Comparison of ENCODE assay signal across 9 cellular contexts in genomic region chr19:6423499-6424189, GRCh38. TPM values are rescaled to one million over a fixed set of nuclear protein-coding genes. Genes with fewer than 3 reads are reported as not detected.
DNase-seq lines count a peak whose midpoint lies in the region; ATAC-seq and TF ChIP-seq lines count a peak whose summit lies in the region.
"Had no signal": no experiment of that assay in that cellular context is flagged by ENCODE, and none has a peak within 500 bp of the region (broad histone marks: within the 10 kb centered on the region; RNA-seq: fewer than 3 reads in every experiment).

No MANE protein-coding gene starts in this region.

- H3K27me3 ChIP-seq in HUES48 (ENCODE audit: control insufficient read depth, insufficient read depth, low read length) (no peaks in the 10 kb centered on the region), fibroblast of lung (ENCODE audit: control insufficient read depth, insufficient read depth, low read length) (no peaks in the 10 kb centered on the region), neural progenitor cell (no peaks in the 10 kb centered on the region)

- H3K27ac Mint-ChIP-seq in activated CD8-positive, alpha-beta T cell treated with anti-CD3 and anti-CD28 coated beads for 36 hours, result peak overlapping the region; percentile 91
- H3K27ac Mint-ChIP-seq in neural progenitor cell, result peak overlapping the region; percentile 37

- CTCF ChIA-PET in activated CD8-positive, alpha-beta T cell treated with anti-CD3 and anti-CD28 coated beads for 36 hours (lab: Charles Lee), result interaction anchor here (1.3 kb wide), 1 partner anchor 58 kb away, joined by 4 read pairs; the partner anchor contains the start of gene DENND1C

- H2AFZ ChIP-seq in fibroblast of lung (ENCODE audit: low read length) (no peak overlapping the region), neural progenitor cell (replicated peaks) (no peak overlapping the region)

- no peaks in the 10 kb centered on the region for H3K27me3 Mint-ChIP-seq in activated CD8-positive, alpha-beta T cell treated with anti-CD3 and anti-CD28 coated beads for 36 hours
- H3K27me3 Mint-ChIP-seq in neural progenitor cell (ENCODE audit: insufficient read depth, low read depth), result peaks cover 11% of the 10 kb centered on the region

- H3K36me3 Mint-ChIP-seq in activated CD8-positive, alpha-beta T cell treated with anti-CD3 and anti-CD28 coated beads for 36 hours (ENCODE audit: low read depth), result peaks cover 44% of the 10 kb centered on the region
- H3K36me3 Mint-ChIP-seq in neural progenitor cell, result peaks cover 14% of the 10 kb centered on the region

- peaks cover 8% of the 10 kb centered on the region for H3F3A ChIP-seq in neural progenitor cell (ENCODE audit: low read depth)

- TF ChIP-seq CTCF in activated CD8-positive, alpha-beta T cell treated with anti-CD3 and anti-CD28 coated beads for 36 hours (IDR thresholded peaks at IDR 0.05), result no peak
- TF ChIP-seq CTCF in fibroblast of lung (conservative IDR thresholded peaks at IDR 0.05 in 1 of 2, IDR thresholded peaks at IDR 0.05 in 1 of 2; ENCODE audit: low read depth in 1 of 2, low read length in 2 of 2) (no peak), neural progenitor cell (IDR thresholded peaks at IDR 0.05) (no peak)

- ATAC-seq in activated CD8-positive, alpha-beta T cell treated with anti-CD3 and anti-CD28 coated beads for 36 hours, result no peak
- ATAC-seq in HG02571 (IDR thresholded peaks at IDR 0.05; ENCODE audit: unreplicated experiment), result no peak
- no peak for ATAC-seq in HG03196 (IDR thresholded peaks at IDR 0.05; ENCODE audit: unreplicated experiment)

- peaks cover 52% of the 10 kb centered on the region for H3K79me2 ChIP-seq in fibroblast of lung (ENCODE audit: control insufficient read depth, insufficient read depth, low read length)
- H3K79me2 ChIP-seq in neural progenitor cell (ENCODE audit: low read depth), result peaks cover 56% of the 10 kb centered on the region

- DNase-seq in COLO668 (lab: John Stamatoyannopoulos, UW; ENCODE audit: unreplicated experiment) (peak; percentile 25), fibroblast of lung (ENCODE audit: low read depth in 2 of 2) (peak; percentile 37 to 42), neural progenitor cell (ENCODE audit: low spot score) (peak; percentile 75), MV-4-11 (lab: John Stamatoyannopoulos, UW) (no peak)
- peak; percentile 64 for DNase-seq in activated CD8-positive, alpha-beta T cell treated with anti-CD3 and anti-CD28 coated beads for 36 hours

- H3K4me3 ChIP-seq in HUES48 (ENCODE audit: low read depth, low read length) (peak overlapping the region; percentile 91), fibroblast of lung (replicated peaks in 1 of 4; ENCODE audit: control extremely low read depth in 1 of 4, insufficient read depth in 1 of 4, low read depth in 3 of 4, low read length in 4 of 4) (peak overlapping the region; percentile 79 to 95 (median 88)), neural progenitor cell (peak overlapping the region; percentile 71)

- POLR2A ChIA-PET in activated CD8-positive, alpha-beta T cell treated with anti-CD3 and anti-CD28 coated beads for 36 hours (lab: Charles Lee), result interaction anchor here (0.6 to 3.2 kb wide), 9 partner anchors 11 to 447 kb away, joined by 3 to 10 read pairs (median 4); partner anchors contain the start of genes DENND1C and PSPN

- H3K4me1 ChIP-seq in HUES48 (ENCODE audit: control insufficient read depth, insufficient read depth, low read length) (no peaks in the 10 kb centered on the region), fibroblast of lung (ENCODE audit: control insufficient read depth, extremely low read depth, insufficient read depth, low read length) (peaks cover 4% of the 10 kb centered on the region), neural progenitor cell (peaks cover 13% of the 10 kb centered on the region)

- intact Hi-C loops in activated CD8-positive, alpha-beta T cell treated with anti-CD3 and anti-CD28 coated beads for 36 hours (cut with micrococcal nuclease), result no loop called here

- H3K4me2 ChIP-seq in fibroblast of lung (ENCODE audit: extremely low read depth, insufficient read depth, low read length) (peak overlapping the region; percentile 82), neural progenitor cell (peak overlapping the region; percentile 82)

- H3K9me3 ChIP-seq in HUES48 (ENCODE audit: control insufficient read depth, insufficient read depth, low read length) (peaks cover 4% of the 10 kb centered on the region; the same call in 1 of the 2 replicates), fibroblast of lung (ENCODE audit: control insufficient read depth, insufficient read depth, low read depth, low read length) (no peaks in the 10 kb centered on the region), neural progenitor cell (ENCODE audit: low read depth) (no peaks in the 10 kb centered on the region)

- peaks cover 42% of the 10 kb centered on the region for H3K36me3 ChIP-seq in HUES48 (ENCODE audit: control insufficient read depth, insufficient read depth, low read length)
- peaks cover 21% of the 10 kb centered on the region for H3K36me3 ChIP-seq in fibroblast of lung (ENCODE audit: control insufficient read depth, insufficient read depth, low read length)
- H3K36me3 ChIP-seq in neural progenitor cell, result no peaks in the 10 kb centered on the region

- H3K9me3 Mint-ChIP-seq in activated CD8-positive, alpha-beta T cell treated with anti-CD3 and anti-CD28 coated beads for 36 hours, result peaks cover 4% of the 10 kb centered on the region
- H3K9me3 Mint-ChIP-seq in neural progenitor cell, result no peaks in the 10 kb centered on the region

- peak overlapping the region; percentile 93 for H3K4me3 Mint-ChIP-seq in activated CD8-positive, alpha-beta T cell treated with anti-CD3 and anti-CD28 coated beads for 36 hours
- peak overlapping the region; percentile 96 for H3K4me3 Mint-ChIP-seq in neural progenitor cell

- H3K4me1 Mint-ChIP-seq in activated CD8-positive, alpha-beta T cell treated with anti-CD3 and anti-CD28 coated beads for 36 hours (ENCODE audit: low read depth), result peaks cover 33% of the 10 kb centered on the region
- H3K4me1 Mint-ChIP-seq in neural progenitor cell, result peaks cover 28% of the 10 kb centered on the region

- H3K27ac ChIP-seq in HUES48 (ENCODE audit: low read depth, low read length) (peak overlapping the region; percentile 79), fibroblast of lung (ENCODE audit: insufficient read depth, low read length) (peak overlapping the region; percentile 78), neural progenitor cell (no peak overlapping the region)

- H4K20me1 ChIP-seq in fibroblast of lung (ENCODE audit: control insufficient read depth, extremely low read depth, insufficient read depth, low read length), result peaks cover 6% of the 10 kb centered on the region
- H4K20me1 ChIP-seq in neural progenitor cell (ENCODE audit: low read depth), result peaks cover 55% of the 10 kb centered on the region

- peak overlapping the region; percentile 65 for H3K9ac ChIP-seq in HUES48 (ENCODE audit: low read depth, low read length)
- peak overlapping the region; percentile 72 for H3K9ac ChIP-seq in fibroblast of lung (ENCODE audit: insufficient read depth, low read length)
- peak overlapping the region; percentile 84 for H3K9ac ChIP-seq in neural progenitor cell

RNA-seq across cellular contexts. Expression of gene KHSRP, which starts 1.0 kb away (rescaled TPM):
- total RNA-seq in activated CD8-positive, alpha-beta T cell treated with anti-CD3 and anti-CD28 coated beads for 36 hours, result 100 to 1,000 TPM; 366 to 370 TPM
- total RNA-seq in fibroblast of lung (84.7 and 93.5 TPM in 2 replicates), neural progenitor cell (ENCODE audit: low replicate concordance) (136 and 283 TPM in 2 replicates)
- polyA plus RNA-seq in fibroblast of lung, result 66.0 and 101 TPM in 2 replicates
- 190 and 249 TPM in 2 replicates for polyA plus RNA-seq in fibroblast of lung (2012)
- 90.6 and 183 TPM in 2 replicates for polyA minus RNA-seq in fibroblast of lung (ENCODE audit: low replicate concordance)

RNA-seq across cellular contexts. Expression of gene SLC25A41, which starts 9.9 kb away (rescaled TPM):
- not detected for total RNA-seq in activated CD8-positive, alpha-beta T cell treated with anti-CD3 and anti-CD28 coated beads for 36 hours
- total RNA-seq in fibroblast of lung (under 0.01 and 0.26 TPM in 2 replicates), neural progenitor cell (ENCODE audit: low replicate concordance) (0.46 TPM in 1 of 2 replicates, not detected in the other)
- 0.03 TPM in 1 of 2 replicates, not detected in the other for polyA plus RNA-seq in fibroblast of lung
- polyA plus RNA-seq in fibroblast of lung (2012), result not detected in 2 replicates
- polyA minus RNA-seq in fibroblast of lung (ENCODE audit: low replicate concordance), result 0.26 TPM in 1 of 2 replicates, not detected in the other

RNA-seq across cellular contexts. Expression of gene GTF2F1, which starts 30.7 kb away (rescaled TPM):
- 10 to 100 TPM; 50.4 to 59.6 TPM for total RNA-seq in activated CD8-positive, alpha-beta T cell treated with anti-CD3 and anti-CD28 coated beads for 36 hours
- 50.4 and 52.1 TPM in 2 replicates for total RNA-seq in fibroblast of lung
- 43.0 and 54.5 TPM in 2 replicates for polyA plus RNA-seq in fibroblast of lung
- 61.7 and 65.1 TPM in 2 replicates for polyA plus RNA-seq in fibroblast of lung (2012)
- polyA minus RNA-seq in fibroblast of lung (ENCODE audit: low replicate concordance), result 31.7 and 43.2 TPM in 2 replicates
- total RNA-seq in neural progenitor cell (ENCODE audit: low replicate concordance), result 36.9 and 46.9 TPM in 2 replicates

RNA-seq across cellular contexts. Expression of gene SLC25A23, which starts 35.9 kb away (rescaled TPM):
- 10 to 100 TPM; 11.9 to 12.1 TPM for total RNA-seq in activated CD8-positive, alpha-beta T cell treated with anti-CD3 and anti-CD28 coated beads for 36 hours
- total RNA-seq in fibroblast of lung (18.5 and 33.9 TPM in 2 replicates), neural progenitor cell (ENCODE audit: low replicate concordance) (16.0 and 57.2 TPM in 2 replicates)
- 4.5 and 7.9 TPM in 2 replicates for polyA plus RNA-seq in fibroblast of lung
- 21.7 and 30.8 TPM in 2 replicates for polyA plus RNA-seq in fibroblast of lung (2012)
- 31.8 and 58.1 TPM in 2 replicates for polyA minus RNA-seq in fibroblast of lung (ENCODE audit: low replicate concordance)

RNA-seq across cellular contexts. Expression of gene CRB3, which starts 40.4 kb away (rescaled TPM):
- total RNA-seq in activated CD8-positive, alpha-beta T cell treated with anti-CD3 and anti-CD28 coated beads for 36 hours, result under 1 TPM; 0.58 to 0.70 TPM
- total RNA-seq in fibroblast of lung (0.17 TPM in 1 of 2 replicates, not detected in the other), neural progenitor cell (ENCODE audit: low replicate concordance) (1.2 and 1.3 TPM in 2 replicates)
- polyA plus RNA-seq in fibroblast of lung, result not detected in 2 replicates
- polyA plus RNA-seq in fibroblast of lung (2012), result not detected in 2 replicates
- polyA minus RNA-seq in fibroblast of lung (ENCODE audit: low replicate concordance), result not detected in 2 replicates
- total RNA-seq: T-helper 1 cell treated with Interleukin-12 subunit alpha and Interleukin-12 subunit beta and Interleukin-4 antibody, amounts not matched to agents 30 ng/mL and 1 ng/mL, for 36 hours had no signal
